ENCODE assay signal across 8 cellular contexts in genomic region chr3:160006282-160007163, GRCh38. TPM values are rescaled to one million over a fixed set of nuclear protein-coding genes. Genes with fewer than 3 reads are reported as not detected.
DNase-seq lines count a peak whose midpoint lies in the region; ATAC-seq, FAIRE-seq and TF ChIP-seq lines count a peak whose summit lies in the region.

No MANE protein-coding gene starts in this region.

- no peak overlapping the region for H3K27ac Mint-ChIP-seq in activated B cell treated with CpG ODN at 0.5 μM for 24 hours
- H3K27ac Mint-ChIP-seq in glutamatergic neuron (ENCODE audit: unreplicated experiment), result no peak overlapping the region
- H3K27ac Mint-ChIP-seq in T-helper 17 cell, result no peak overlapping the region

- FAIRE-seq in GM12891 (lab: Jason Lieb, UNC), result peak; percentile 20

- POLR2A ChIA-PET in activated B cell treated with CpG ODN at 0.5 μM for 24 hours (lab: Charles Lee), result interaction anchor here (0.7 to 1.4 kb wide), 3 partner anchors 17 to 122 kb away, joined by 4 to 7 read pairs (median 4); partner anchors contain the start of gene IL12A

- H3K4me3 Mint-ChIP-seq in activated B cell treated with CpG ODN at 0.5 μM for 24 hours, result no peak overlapping the region
- no peak overlapping the region for H3K4me3 Mint-ChIP-seq in glutamatergic neuron (ENCODE audit: unreplicated experiment)
- no peak overlapping the region for H3K4me3 Mint-ChIP-seq in T-helper 17 cell

- H3K36me3 Mint-ChIP-seq in activated B cell treated with CpG ODN at 0.5 μM for 24 hours (ENCODE audit: low read depth) (no peaks in the 10 kb centered on the region), glutamatergic neuron (ENCODE audit: unreplicated experiment) (no peaks in the 10 kb centered on the region), T-helper 17 cell (ENCODE audit: low read depth) (no peaks in the 10 kb centered on the region)

- H3K27me3 Mint-ChIP-seq in activated B cell treated with CpG ODN at 0.5 μM for 24 hours (no peaks in the 10 kb centered on the region), glutamatergic neuron (ENCODE audit: unreplicated experiment) (peaks cover 2% of the 10 kb centered on the region), T-helper 17 cell (peaks cover 10% of the 10 kb centered on the region)

- H3K9me3 Mint-ChIP-seq in activated B cell treated with CpG ODN at 0.5 μM for 24 hours, result no peaks in the 10 kb centered on the region
- H3K9me3 Mint-ChIP-seq in glutamatergic neuron (ENCODE audit: unreplicated experiment), result peaks cover 1% of the 10 kb centered on the region

- DNase-seq in AG09319 (ENCODE audit: extremely low read depth, low read depth) (peak; percentile 56), GM12891 (ENCODE audit: insufficient read length, low spot score) (no peak), NCI-H2196 (lab: John Stamatoyannopoulos, UW; ENCODE audit: unreplicated experiment) (peak; percentile 86), activated B cell treated with CpG ODN at 0.5 μM for 24 hours (no peak), glutamatergic neuron (peak; percentile 32), putamen (ENCODE audit: low spot score) (peak; percentile 59), T-helper 17 cell (no peak)

- no peak for TF ChIP-seq POLR2A in GM12891 (IDR thresholded peaks at IDR 0.05; ENCODE audit: low read depth, low read length)

- H3K4me1 Mint-ChIP-seq in activated B cell treated with CpG ODN at 0.5 μM for 24 hours (peaks cover 33% of the 10 kb centered on the region), glutamatergic neuron (ENCODE audit: low read depth, unreplicated experiment) (peaks cover 8% of the 10 kb centered on the region), T-helper 17 cell (peaks cover 3% of the 10 kb centered on the region)

- TF ChIP-seq CTCF in AG09319 (IDR thresholded peaks at IDR 0.05; ENCODE audit: low read depth, low read length) (peak; percentile 96), activated B cell treated with CpG ODN at 0.5 μM for 24 hours (IDR thresholded peaks at IDR 0.05) (no peak), glutamatergic neuron (IDR thresholded peaks at IDR 0.05; ENCODE audit: partially characterized antibody, unreplicated experiment) (peak; percentile 74)

- intact Hi-C loops in activated B cell treated with CpG ODN at 0.5 μM for 24 hours (cut with micrococcal nuclease), result loop anchor here (1.0 to 10.0 kb wide), 3 partner anchors 122 to 1212 kb away; no protein-coding TSS in a partner anchor

- CTCF ChIA-PET in activated B cell treated with CpG ODN at 0.5 μM for 24 hours (lab: Charles Lee), result interaction anchor here (0.6 to 8.2 kb wide), 25 partner anchors 9 to 1160 kb away, joined by 3 to 290 read pairs (median 5); partner anchors contain the start of gene IL12A

- peak; percentile 25 for ATAC-seq in HG02870 (IDR thresholded peaks at IDR 0.05; ENCODE audit: unreplicated experiment)
- peak; percentile 41 for ATAC-seq in activated B cell treated with CpG ODN at 0.5 μM for 24 hours (ENCODE audit: low read depth)
- no peak for ATAC-seq in T-helper 17 cell

- no peaks in the 10 kb centered on the region for H3K9me3 ChIP-seq in T-helper 17 cell (ENCODE audit: control insufficient read depth, low read length, poor library complexity, severe bottlenecking)

TF ChIP-seq in GM12891, 5 proteins besides CTCF, POLR2A, EP300 and RAD21:
- no peak for TF ChIP-seq TAF1 (IDR thresholded peaks at IDR 0.05; ENCODE audit: low read depth, low read length)
- no peak for TF ChIP-seq POLR2AphosphoS5 (IDR thresholded peaks at IDR 0.05; ENCODE audit: low read depth, low read length)
- no peak for TF ChIP-seq SPI1 (IDR thresholded peaks at IDR 0.05; ENCODE audit: low read depth, low read length)
- no peak for TF ChIP-seq PAX5 (IDR thresholded peaks at IDR 0.05; ENCODE audit: insufficient read depth, low read length, severe bottlenecking)
- TF ChIP-seq POU2F2 (IDR thresholded peaks at IDR 0.05; ENCODE audit: low read depth, low read length), result no peak

RNA-seq across cellular contexts. Expression of gene IL12A, which starts 17.9 kb away (rescaled TPM):
- polyA plus RNA-seq in GM12891 (2012; ENCODE audit: low read depth, missing spikeins), result 1.1 TPM
- total RNA-seq in activated B cell treated with CpG ODN at 0.5 μM for 24 hours (7.0 and 7.8 TPM in 2 replicates), glutamatergic neuron (ENCODE audit: unreplicated experiment) (not detected), T-helper 17 cell (1 to 10 TPM; 1.7 to 3.2 TPM)

Comparison
In these comparisons a context has a peak if more than half of its experiments do, and no peak if none do; other contexts are left out.
1. DNase-seq: peak in AG09319 (single experiment), NCI-H2196 (single experiment), glutamatergic neuron (single experiment) and putamen (single experiment); none in GM12891 (single experiment), activated B cell treated with CpG ODN at 0.5 μM for 24 hours (single experiment) and T-helper 17 cell (0 of 3).